In genomic region chr15:39642011-39642640, GRCh38 we compare ENCODE assay signal across 9 cellular contexts.
DNase-seq lines count a peak whose midpoint lies in the region; ATAC-seq, FAIRE-seq and TF ChIP-seq lines count a peak whose summit lies in the region.
"Had no signal": no experiment of that assay in that cellular context is flagged by ENCODE, and none has a peak within 500 bp of the region (broad histone marks: within the 10 kb centered on the region; RNA-seq: fewer than 3 reads in every experiment).

No MANE protein-coding gene starts in this region.

- dilution Hi-C loops in endothelial cell of umbilical vein (cut with MboI; ENCODE audit: extremely low pct_ligation_motif_present, low sequenced_read_pairs): no loop called here

- intact Hi-C loops in endothelial cell of umbilical vein (cut with micrococcal nuclease): loop anchor here (2.0 kb wide), 2 partner anchors 13 to 15 kb away; no protein-coding TSS in a partner anchor
- intact Hi-C loops in pancreas (cut with DNase I): no loop called here
- intact Hi-C loops in vagina (cut with DNase I): no loop called here

- ATAC-seq in pancreas (peak in 2 of 4 donors; percentile 30 to 39), HG02938 (IDR thresholded peaks at IDR 0.05; ENCODE audit: unreplicated experiment) (no peak)

- H3K4me1 ChIP-seq in endothelial cell of umbilical vein (ENCODE audit: control insufficient read depth, extremely low read depth, insufficient read depth, low read length) (peaks cover 20% of the 10 kb centered on the region), pancreas (no peaks in the 10 kb centered on the region), vagina (peaks cover 6% of the 10 kb centered on the region)

- CTCF ChIA-PET in endothelial cell of umbilical vein (lab: Charles Lee): interaction anchor here (0.8 to 2.5 kb wide), 10 partner anchors 8 to 115 kb away, joined by 3 to 21 read pairs (median 4); no protein-coding TSS in a partner anchor

- H3K36me3 ChIP-seq in endothelial cell of umbilical vein (ENCODE audit: control insufficient read depth in 2 of 2, extremely low read depth in 1 of 2, insufficient read depth in 2 of 2, low read length in 2 of 2) (no peaks in the 10 kb centered on the region), pancreas (no peaks in the 10 kb centered on the region), WERI-Rb-1 (no peaks in the 10 kb centered on the region), vagina (no peaks in the 10 kb centered on the region)

- FAIRE-seq in RCC 7860 (lab: Jason Lieb, UNC): no peak
- FAIRE-seq in endothelial cell of umbilical vein (lab: Jason Lieb, UNC): peak; percentile 66
- peak; percentile 17 for FAIRE-seq in pancreas (lab: Jason Lieb, UNC)

- H4K20me1 ChIP-seq in endothelial cell of umbilical vein (replicated peaks; ENCODE audit: control insufficient read depth, extremely low read depth, insufficient read depth, low read length): no peaks in the 10 kb centered on the region

- TF ChIP-seq CTCF in endothelial cell of umbilical vein (IDR thresholded peaks at IDR 0.05; ENCODE audit: extremely low read depth in 1 of 2, insufficient read depth in 1 of 2, low read depth in 1 of 2, low read length in 2 of 2) (no peak), pancreas (IDR thresholded peaks at IDR 0.05) (no peak), WERI-Rb-1 (IDR thresholded peaks at IDR 0.05; ENCODE audit: low read depth, low read length) (no peak), vagina (IDR thresholded peaks at IDR 0.05) (no peak)

- no peaks in the 10 kb centered on the region for H3K9me1 ChIP-seq in endothelial cell of umbilical vein (replicated peaks; ENCODE audit: control insufficient read depth, extremely low read depth, insufficient read depth, low read length)

- TF ChIP-seq POLR2A in endothelial cell of umbilical vein (IDR thresholded peaks at IDR 0.05; ENCODE audit: low read depth, low read length) (no peak), vagina (IDR thresholded peaks at IDR 0.05) (no peak)

- WGBS in pancreas, 2 donors: 53 to 57% methylated on average over 5 of the region's 5 CpGs

- peak overlapping the region; percentile 29 for H3K9ac ChIP-seq in endothelial cell of umbilical vein (replicated peaks; ENCODE audit: extremely low read depth, insufficient read depth, low read length)
- H3K9ac ChIP-seq: KMS-11 had no signal

- H3K27ac ChIP-seq in endothelial cell of umbilical vein (ENCODE audit: insufficient read depth, low read depth, low read length) (peak overlapping the region; percentile 81), pancreas (no peak overlapping the region), WERI-Rb-1 (no peak overlapping the region), vagina (no peak overlapping the region)
- H3K27ac ChIP-seq: KMS-11 had no signal

- H3K4me3 ChIP-seq in endothelial cell of umbilical vein (replicated peaks in 1 of 3; ENCODE audit: insufficient read depth in 1 of 3, low read depth in 1 of 3, low read length in 3 of 3) (no peak overlapping the region), pancreas (no peak overlapping the region), WERI-Rb-1 (ENCODE audit: low read depth, low read length) (no peak overlapping the region), vagina (no peak overlapping the region)

- H3K9me3 ChIP-seq in endothelial cell of umbilical vein (replicated peaks; ENCODE audit: control insufficient read depth, insufficient read depth, low read length) (no peaks in the 10 kb centered on the region), pancreas (no peaks in the 10 kb centered on the region), WERI-Rb-1 (ENCODE audit: severe bottlenecking) (no peaks in the 10 kb centered on the region), vagina (no peaks in the 10 kb centered on the region)

- H3K4me2 ChIP-seq in endothelial cell of umbilical vein (ENCODE audit: insufficient read depth, low read length): peak overlapping the region; percentile 52
- H3K4me2 ChIP-seq: KMS-11 had no signal

- DNase-seq in EL (peak; percentile 85), RCC 7860 (ENCODE audit: low spot score) (peak; percentile 9), endothelial cell of umbilical vein (ENCODE audit: low read depth, low spot score) (peak; percentile 82), pancreas (no peak), WERI-Rb-1 (no peak), vagina (ENCODE audit: extremely low spot score in 2 of 2) (no peak), retina (no peak)

- H3K27me3 ChIP-seq in endothelial cell of umbilical vein (ENCODE audit: control insufficient read depth in 2 of 2, insufficient read depth in 2 of 2, low read length in 2 of 2): no peaks in the 10 kb centered on the region
- H3K27me3 ChIP-seq in pancreas: no peaks in the 10 kb centered on the region
- H3K27me3 ChIP-seq in WERI-Rb-1 (ENCODE audit: insufficient read depth, low read depth, severe bottlenecking): peaks cover 9% of the 10 kb centered on the region
- H3K27me3 ChIP-seq in vagina: no peaks in the 10 kb centered on the region

- H2AFZ ChIP-seq in endothelial cell of umbilical vein (ENCODE audit: low read depth, low read length): peak overlapping the region; percentile 6

- BruUV-seq in endothelial cell of umbilical vein (replicated peaks; lab: Mats Ljungman, UMichigan): TSS peak; percentile 80

- POLR2A ChIA-PET in endothelial cell of umbilical vein (lab: Charles Lee): interaction anchor here (0.5 to 1.2 kb wide), 3 partner anchors 15 to 43 kb away, joined by 3 to 8 read pairs (median 4); no protein-coding TSS in a partner anchor

- H3K79me2 ChIP-seq in endothelial cell of umbilical vein (ENCODE audit: control insufficient read depth, insufficient read depth, low read length): no peaks in the 10 kb centered on the region

TF ChIP-seq in endothelial cell of umbilical vein, 7 proteins besides CTCF, POLR2A, EP300 and RAD21:
- no peak for TF ChIP-seq MAX (IDR thresholded peaks at IDR 0.05; ENCODE audit: insufficient read depth, insufficient read length)
- TF ChIP-seq FOS (IDR thresholded peaks at IDR 0.05; ENCODE audit: borderline replicate concordance, insufficient read depth, low read length): peak; percentile 94
- TF ChIP-seq JUN (IDR thresholded peaks at IDR 0.05; ENCODE audit: borderline replicate concordance, insufficient read depth, insufficient read length, low read depth): peak; percentile 94
- peak; percentile 64 for TF ChIP-seq GATA2 (IDR thresholded peaks at IDR 0.05; ENCODE audit: insufficient read depth, insufficient read length, low read depth, low read length)

Comparison
In these comparisons a context has a peak if more than half of its experiments do, and no peak if none do; other contexts are left out.
1. DNase-seq: peak in EL (single experiment), RCC 7860 (single experiment) and endothelial cell of umbilical vein (single experiment); none in pancreas (0 of 6), WERI-Rb-1 (single experiment), vagina (0 of 2) and retina (single experiment).